In genomic region chr3:121997372-121997771, GRCh38 we compare ENCODE assay signal across 2 cellular contexts.
TF ChIP-seq lines count a peak whose summit lies in the region.

No MANE protein-coding gene starts in this region.

TF ChIP-seq in GM12878, 131 proteins besides CTCF, POLR2A, EP300 and RAD21:
- TF ChIP-seq ZBTB11 (CRISPR knock-in tag; IDR thresholded peaks at IDR 0.05) (no peak), SMC3 (IDR thresholded peaks at IDR 0.05; ENCODE audit: borderline replicate concordance, low read length) (no peak), ZNF207 (IDR thresholded peaks at IDR 0.05; ENCODE audit: borderline replicate concordance) (no peak), CREM (IDR thresholded peaks at IDR 0.05; ENCODE audit: low read depth) (0 out of 2 replicates have a peak, but pooled peaks have one; percentile 22), NFXL1 (IDR thresholded peaks at IDR 0.05; ENCODE audit: borderline replicate concordance) (no peak), RUNX3 (IDR thresholded peaks at IDR 0.05; ENCODE audit: low read length) (peak; percentile 21; the same call in 1 of the 2 replicates), SIN3A (IDR thresholded peaks at IDR 0.05; ENCODE audit: low read depth, low read length) (no peak), ZNF687 (IDR thresholded peaks at IDR 0.05) (peak; percentile 32; the same call in 1 of the 2 replicates), IKZF1 (conservative IDR thresholded peaks at IDR 0.05) (peak; percentile 13; the same call in 1 of the 2 replicates), IKZF2 (IDR thresholded peaks at IDR 0.05) (peak in 1 of 2 experiments; percentile 28; a peak in 1 of 4 replicates), NR2F1 (conservative IDR thresholded peaks at IDR 0.05) (peak; percentile 37; the same call in 1 of the 2 replicates), CHD4 (IDR thresholded peaks at IDR 0.05) (no peak), KDM1A (IDR thresholded peaks at IDR 0.05; ENCODE audit: borderline replicate concordance) (no peak), ATF7 (IDR thresholded peaks at IDR 0.05; ENCODE audit: low read depth) (peak; percentile 53; the same call in 1 of the 2 replicates), NBN (IDR thresholded peaks at IDR 0.05) (no peak), SUPT20H (IDR thresholded peaks at IDR 0.05; ENCODE audit: borderline replicate concordance, control insufficient read depth, low read depth, low read length) (no peak)

TF ChIP-seq in HepG2, 621 proteins besides CTCF, POLR2A, EP300 and RAD21:
- TF ChIP-seq ZNF572 (CRISPR knock-in tag; IDR thresholded peaks at IDR 0.05) (no peak), TCF7 (IDR thresholded peaks at IDR 0.05; ENCODE audit: low read depth) (no peak), ZNF414 (CRISPR knock-in tag; IDR thresholded peaks at IDR 0.05) (no peak), PAWR (CRISPR knock-in tag; IDR thresholded peaks at IDR 0.05; ENCODE audit: borderline replicate concordance) (no peak), AGO2 (optimal IDR thresholded peaks at IDR 0.05; ENCODE audit: low read depth, low read length) (no peak), ZNF124 (CRISPR knock-in tag; IDR thresholded peaks at IDR 0.05) (no peak), ZSCAN5A (CRISPR knock-in tag; IDR thresholded peaks at IDR 0.05; ENCODE audit: borderline replicate concordance) (no peak), ZNF20 (CRISPR knock-in tag; IDR thresholded peaks at IDR 0.05) (no peak), SOX13 (IDR thresholded peaks at IDR 0.05) (no peak), SOX13 (CRISPR knock-in tag; conservative IDR thresholded peaks at IDR 0.05 in 1 of 2, IDR thresholded peaks at IDR 0.05 in 1 of 2) (no peak), MYC (CRISPR knock-in tag; IDR thresholded peaks at IDR 0.05; ENCODE audit: borderline replicate concordance) (no peak), U2AF1 (optimal IDR thresholded peaks at IDR 0.05; ENCODE audit: low read depth, low read length) (no peak), RBAK (CRISPR knock-in tag; IDR thresholded peaks at IDR 0.05) (no peak), ZNF652 (CRISPR knock-in tag; IDR thresholded peaks at IDR 0.05; ENCODE audit: borderline replicate concordance, low read depth) (no peak), SRF (IDR thresholded peaks at IDR 0.05; ENCODE audit: low read depth, low read length) (no peak), ZNF333 (CRISPR knock-in tag; IDR thresholded peaks at IDR 0.05; ENCODE audit: borderline replicate concordance) (no peak), ZNF230 (CRISPR knock-in tag; IDR thresholded peaks at IDR 0.05) (no peak), ZKSCAN8 (CRISPR knock-in tag; IDR thresholded peaks at IDR 0.05; ENCODE audit: borderline replicate concordance) (no peak), ZNF451 (CRISPR knock-in tag; IDR thresholded peaks at IDR 0.05) (no peak), HNRNPK (IDR thresholded peaks at IDR 0.05; ENCODE audit: low read depth, low read length, poor library complexity, severe bottlenecking) (no peak), ZNF180 (CRISPR knock-in tag; IDR thresholded peaks at IDR 0.05; ENCODE audit: borderline replicate concordance, low read depth) (no peak)
TF ChIP-seq in HepG2: peak in this region for 0.
